ENCODE assay signal across 14 cellular contexts in the genomic region with DNA sequence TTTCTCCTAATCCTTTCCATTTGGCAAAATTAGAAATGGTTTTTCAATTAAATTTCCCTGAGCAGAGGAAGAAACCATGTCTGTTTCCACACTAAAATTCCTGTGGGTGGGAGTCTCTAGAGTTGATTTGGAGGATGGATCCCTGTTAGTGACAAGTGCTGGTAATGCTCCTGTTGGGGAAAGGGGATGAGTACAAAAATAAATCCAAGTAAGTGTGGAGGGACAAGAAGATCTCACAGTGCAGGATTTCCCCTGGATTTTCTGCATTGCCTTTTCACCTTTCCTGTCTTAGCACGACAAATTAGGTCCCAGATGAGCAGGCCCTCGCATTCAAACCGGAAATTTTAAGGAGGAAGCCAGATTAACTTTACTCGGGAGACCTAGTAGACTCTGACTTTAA.
DNase-seq lines count a peak whose midpoint lies in the region; ATAC-seq and TF ChIP-seq lines count a peak whose summit lies in the region.
"Had no signal": no experiment of that assay in that cellular context is flagged by ENCODE, and none has a peak within 500 bp of the region (broad histone marks: within the 10 kb centered on the region; RNA-seq: fewer than 3 reads in every experiment).

No MANE protein-coding gene starts in this region.

- H4K5ac ChIP-seq in mesendoderm (ENCODE audit: low read length), result no peak overlapping the region

- H3K9me3 ChIP-seq in right atrium auricular region, result no peaks in the 10 kb centered on the region
- no peaks in the 10 kb centered on the region for H3K9me3 ChIP-seq in WERI-Rb-1 (ENCODE audit: severe bottlenecking)
- H3K9me3 ChIP-seq in tibial artery, result no peaks in the 10 kb centered on the region
- H3K9me3 ChIP-seq: mucosa of descending colon had no signal

- H3K4me3 ChIP-seq in right atrium auricular region (no peak overlapping the region), WERI-Rb-1 (ENCODE audit: low read depth, low read length) (no peak overlapping the region), mesendoderm (ENCODE audit: low read length) (no peak overlapping the region), tibial artery (no peak overlapping the region)
- H3K4me3 ChIP-seq: mucosa of descending colon had no signal

- H3K18ac ChIP-seq in mesendoderm (ENCODE audit: low read length), result peak overlapping the region; percentile 23

- TF ChIP-seq CTCF in right atrium auricular region (IDR thresholded peaks at IDR 0.05) (no peak), WERI-Rb-1 (IDR thresholded peaks at IDR 0.05; ENCODE audit: low read depth, low read length) (no peak), tibial artery (IDR thresholded peaks at IDR 0.05) (no peak)

- H2BK5ac ChIP-seq in mesendoderm (ENCODE audit: low read length), result no peak overlapping the region

- H2BK120ac ChIP-seq in mesendoderm (ENCODE audit: low read depth, low read length), result no peak overlapping the region

- no peak overlapping the region for H3K9ac ChIP-seq in mesendoderm (ENCODE audit: low read length)

- H3K4me1 ChIP-seq in right atrium auricular region (peaks cover 0 to 90% of the 10 kb centered on the region in 2 donors), mesendoderm (ENCODE audit: control insufficient read depth, low read depth, low read length) (peaks cover 12% of the 10 kb centered on the region), tibial artery (peaks cover 0 to 46% (median 8%) of the 10 kb centered on the region in 4 donors)

- H3K27me3 ChIP-seq in right atrium auricular region, result no peaks in the 10 kb centered on the region
- no peaks in the 10 kb centered on the region for H3K27me3 ChIP-seq in WERI-Rb-1 (ENCODE audit: insufficient read depth, low read depth, severe bottlenecking)
- no peaks in the 10 kb centered on the region for H3K27me3 ChIP-seq in mesendoderm (ENCODE audit: insufficient read depth, low read length, poor library complexity)
- no peaks in the 10 kb centered on the region for H3K27me3 ChIP-seq in tibial artery
- H3K27me3 ChIP-seq: brain microvascular endothelial cell had no signal

- DNase-seq in right atrium auricular region (ENCODE audit: low spot score), result no peak
- DNase-seq in left cardiac atrium, result no peak
- DNase-seq in WERI-Rb-1, result peak; percentile 19
- no peak for DNase-seq in mesendoderm
- no peak for DNase-seq in NCI-H1694 (lab: John Stamatoyannopoulos, UW)
- DNase-seq in tibial artery, result no peak
- no peak for DNase-seq in substantia nigra (lab: John Stamatoyannopoulos, UW)
- DNase-seq: brain microvascular endothelial cell, foreskin melanocyte, mucosa of descending colon, NCI-H2081, NCI-H748 treated with DMSO at 0.1 percent for 48 hours, SHP77 had no signal

- H3K79me1 ChIP-seq in mesendoderm (ENCODE audit: low read length), result no peaks in the 10 kb centered on the region

- ATAC-seq in left cardiac atrium, result no peak
- ATAC-seq in HG02852 (IDR thresholded peaks at IDR 0.05; ENCODE audit: unreplicated experiment), result no peak
- ATAC-seq: mucosa of descending colon had no signal

- intact Hi-C loops in left cardiac atrium (cut with DNase I), result no loop called here
- intact Hi-C loops in tibial artery (cut with DNase I; ENCODE audit: low total_unique reads), result no loop called here

- H4K8ac ChIP-seq in mesendoderm (ENCODE audit: low read depth, low read length), result no peak overlapping the region

- no peak overlapping the region for H2AK5ac ChIP-seq in mesendoderm (ENCODE audit: low read length)

- no peak overlapping the region for H2BK15ac ChIP-seq in mesendoderm (replicated peaks; ENCODE audit: low read depth)

- H3K36me3 ChIP-seq in right atrium auricular region, result no peaks in the 10 kb centered on the region
- H3K36me3 ChIP-seq in WERI-Rb-1, result no peaks in the 10 kb centered on the region
- H3K36me3 ChIP-seq in mesendoderm (ENCODE audit: control insufficient read depth, insufficient read depth, low read length), result no peaks in the 10 kb centered on the region
- no peaks in the 10 kb centered on the region for H3K36me3 ChIP-seq in tibial artery
- H3K36me3 ChIP-seq: brain microvascular endothelial cell had no signal

- no peak overlapping the region for H3K23ac ChIP-seq in mesendoderm (ENCODE audit: low read length)

- no CpG with 5 or more reads among the region's 4 CpGs for WGBS in mesendoderm (ENCODE audit: extremely low coverage, insufficient coverage, low lambda C conversion rate)

- H3K56ac ChIP-seq in mesendoderm (ENCODE audit: low read length), result peak overlapping the region; percentile 18

- no peaks in the 10 kb centered on the region for H3K79me2 ChIP-seq in mesendoderm (ENCODE audit: control insufficient read depth, insufficient read depth, low read length)

- H3K4me2 ChIP-seq in mesendoderm (ENCODE audit: low read length), result no peak overlapping the region

- no peak overlapping the region for H3K4ac ChIP-seq in mesendoderm (ENCODE audit: low read depth, low read length)

- H3K27ac ChIP-seq in right atrium auricular region, result peak overlapping the region; percentile 61 to 85
- H3K27ac ChIP-seq in WERI-Rb-1, result no peak overlapping the region
- no peak overlapping the region for H3K27ac ChIP-seq in mesendoderm (ENCODE audit: low read depth, low read length)
- peak overlapping the region in 1 of 2 donors; percentile 34 for H3K27ac ChIP-seq in tibial artery
- no peak overlapping the region for H3K27ac ChIP-seq in substantia nigra (ENCODE audit: low read depth, low read length, poor library complexity, severe bottlenecking)
- H3K27ac ChIP-seq: brain microvascular endothelial cell had no signal

Comparison
In these comparisons a context has a peak if more than half of its experiments do, and no peak if none do; other contexts are left out.
1. H3K27ac ChIP-seq: peak in right atrium auricular region (2 of 2); none in WERI-Rb-1 (single experiment), mesendoderm (single experiment) and substantia nigra (single experiment).